In genomic region chr12:6167327-6168280, GRCh38 we compare ENCODE assay signal across 1 cellular context.
A peak's percentile ranks its signal among the peaks of the same experiment; 100 is the strongest.
TF ChIP-seq lines count a peak whose summit lies in the region.

No MANE protein-coding gene starts in this region.

TF ChIP-seq in K562, 482 proteins besides CTCF, POLR2A, EP300 and RAD21 (continued from another document and continues in another):
- TF ChIP-seq ARID4B (CRISPR knock-in tag; IDR thresholded peaks at IDR 0.05) (no peak), MEF2A (IDR thresholded peaks at IDR 0.05; ENCODE audit: control insufficient read depth, low read depth, low read length) (peak; percentile 99), HEY1 (CRISPR knock-in tag; IDR thresholded peaks at IDR 0.05; ENCODE audit: borderline replicate concordance) (no peak), ZNF668 (CRISPR knock-in tag; IDR thresholded peaks at IDR 0.05) (no peak), U2AF2 (optimal IDR thresholded peaks at IDR 0.05; ENCODE audit: low read depth, low read length) (no peak), POLR3G (IDR thresholded peaks at IDR 0.05; ENCODE audit: extremely low read depth, insufficient read length, insufficient replicate concordance) (no peak), CHD1 (IDR thresholded peaks at IDR 0.05; ENCODE audit: low read length) (no peak), NCOA4 (IDR thresholded peaks at IDR 0.05; ENCODE audit: partially characterized antibody) (no peak), ZNF584 (CRISPR knock-in tag; IDR thresholded peaks at IDR 0.05; ENCODE audit: low read depth) (peak; percentile 83; the same call in 1 of the 2 replicates), RCOR1 (IDR thresholded peaks at IDR 0.05; ENCODE audit: borderline replicate concordance in 1 of 2, low read depth in 2 of 2, low read length in 2 of 2) (peak in 1 of 2 experiments; percentile 43; a peak in 1 of 4 replicates), CHD2 (IDR thresholded peaks at IDR 0.05; ENCODE audit: low read depth, low read length) (no peak), CBX1 (IDR thresholded peaks at IDR 0.05; ENCODE audit: low read depth) (0 out of 2 replicates have a peak, but pooled peaks have one; percentile 43), GMEB1 (CRISPR knock-in tag; IDR thresholded peaks at IDR 0.05) (no peak), TAL1 (IDR thresholded peaks at IDR 0.05) (peak; percentile 36), SMAD4 (CRISPR knock-in tag; conservative IDR thresholded peaks at IDR 0.05) (peak; percentile 97), HNRNPH1 (optimal IDR thresholded peaks at IDR 0.05; ENCODE audit: low read depth, low read length) (no peak), HDAC1 (IDR thresholded peaks at IDR 0.05) (no peak; a peak in 1 of 4 replicates), MCM2 (IDR thresholded peaks at IDR 0.05; ENCODE audit: low read depth) (no peak), ZNF184 (CRISPR knock-in tag; IDR thresholded peaks at IDR 0.05) (no peak), CREB3L1 (IDR thresholded peaks at IDR 0.05; ENCODE audit: borderline replicate concordance, low read depth) (no peak), KLF1 (tag; IDR thresholded peaks at IDR 0.05) (no peak), SMARCA5 (IDR thresholded peaks at IDR 0.05) (no peak), MECOM (CRISPR knock-in tag; IDR thresholded peaks at IDR 0.05) (no peak), SREBF2 (CRISPR knock-in tag; IDR thresholded peaks at IDR 0.05) (no peak), BRD4 (IDR thresholded peaks at IDR 0.05) (no peak), FOXK1 (CRISPR knock-in tag; IDR thresholded peaks at IDR 0.05; ENCODE audit: borderline replicate concordance) (no peak), NONO (IDR thresholded peaks at IDR 0.05; ENCODE audit: low read depth in 2 of 2, low read length in 1 of 2) (no peak), TCFL5 (CRISPR knock-in tag; conservative IDR thresholded peaks at IDR 0.05) (no peak), MEIS2 (IDR thresholded peaks at IDR 0.05; ENCODE audit: partially characterized antibody) (peak; percentile 84), CBX8 (IDR thresholded peaks at IDR 0.05; ENCODE audit: borderline replicate concordance, extremely low read depth, low read depth, low read length, poor library complexity, severe bottlenecking) (no peak), RBM22 (IDR thresholded peaks at IDR 0.05; ENCODE audit: low read depth, low read length, poor library complexity, severe bottlenecking) (no peak), ATF7 (IDR thresholded peaks at IDR 0.05) (peak; percentile 96)
- TF ChIP-seq, protein P1, sequence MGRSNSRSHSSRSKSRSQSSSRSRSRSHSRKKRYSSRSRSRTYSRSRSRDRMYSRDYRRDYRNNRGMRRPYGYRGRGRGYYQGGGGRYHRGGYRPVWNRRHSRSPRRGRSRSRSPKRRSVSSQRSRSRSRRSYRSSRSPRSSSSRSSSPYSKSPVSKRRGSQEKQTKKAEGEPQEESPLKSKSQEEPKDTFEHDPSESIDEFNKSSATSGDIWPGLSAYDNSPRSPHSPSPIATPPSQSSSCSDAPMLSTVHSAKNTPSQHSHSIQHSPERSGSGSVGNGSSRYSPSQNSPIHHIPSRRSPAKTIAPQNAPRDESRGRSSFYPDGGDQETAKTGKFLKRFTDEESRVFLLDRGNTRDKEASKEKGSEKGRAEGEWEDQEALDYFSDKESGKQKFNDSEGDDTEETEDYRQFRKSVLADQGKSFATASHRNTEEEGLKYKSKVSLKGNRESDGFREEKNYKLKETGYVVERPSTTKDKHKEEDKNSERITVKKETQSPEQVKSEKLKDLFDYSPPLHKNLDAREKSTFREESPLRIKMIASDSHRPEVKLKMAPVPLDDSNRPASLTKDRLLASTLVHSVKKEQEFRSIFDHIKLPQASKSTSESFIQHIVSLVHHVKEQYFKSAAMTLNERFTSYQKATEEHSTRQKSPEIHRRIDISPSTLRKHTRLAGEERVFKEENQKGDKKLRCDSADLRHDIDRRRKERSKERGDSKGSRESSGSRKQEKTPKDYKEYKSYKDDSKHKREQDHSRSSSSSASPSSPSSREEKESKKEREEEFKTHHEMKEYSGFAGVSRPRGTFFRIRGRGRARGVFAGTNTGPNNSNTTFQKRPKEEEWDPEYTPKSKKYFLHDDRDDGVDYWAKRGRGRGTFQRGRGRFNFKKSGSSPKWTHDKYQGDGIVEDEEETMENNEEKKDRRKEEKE (IDR thresholded peaks at IDR 0.05; ENCODE audit: borderline replicate concordance in 1 of 2, control insufficient read depth in 1 of 2, low read depth in 2 of 2, low read length in 1 of 2) = no peak
- TF ChIP-seq, protein P2, sequence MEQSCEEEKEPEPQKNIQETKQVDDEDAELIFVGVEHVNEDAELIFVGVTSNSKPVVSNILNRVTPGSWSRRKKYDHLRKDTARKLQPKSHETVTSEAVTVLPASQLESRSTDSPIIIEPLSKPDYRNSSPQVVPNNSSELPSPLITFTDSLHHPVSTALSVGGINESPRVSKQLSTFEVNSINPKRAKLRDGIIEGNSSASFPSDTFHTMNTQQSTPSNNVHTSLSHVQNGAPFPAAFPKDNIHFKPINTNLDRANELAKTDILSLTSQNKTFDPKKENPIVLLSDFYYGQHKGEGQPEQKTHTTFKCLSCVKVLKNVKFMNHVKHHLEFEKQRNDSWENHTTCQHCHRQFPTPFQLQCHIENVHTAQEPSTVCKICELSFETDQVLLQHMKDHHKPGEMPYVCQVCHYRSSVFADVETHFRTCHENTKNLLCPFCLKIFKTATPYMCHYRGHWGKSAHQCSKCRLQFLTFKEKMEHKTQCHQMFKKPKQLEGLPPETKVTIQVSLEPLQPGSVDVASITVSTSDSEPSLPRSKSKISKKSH (CRISPR knock-in tag; IDR thresholded peaks at IDR 0.05) = no peak
- TF ChIP-seq, protein P3, sequence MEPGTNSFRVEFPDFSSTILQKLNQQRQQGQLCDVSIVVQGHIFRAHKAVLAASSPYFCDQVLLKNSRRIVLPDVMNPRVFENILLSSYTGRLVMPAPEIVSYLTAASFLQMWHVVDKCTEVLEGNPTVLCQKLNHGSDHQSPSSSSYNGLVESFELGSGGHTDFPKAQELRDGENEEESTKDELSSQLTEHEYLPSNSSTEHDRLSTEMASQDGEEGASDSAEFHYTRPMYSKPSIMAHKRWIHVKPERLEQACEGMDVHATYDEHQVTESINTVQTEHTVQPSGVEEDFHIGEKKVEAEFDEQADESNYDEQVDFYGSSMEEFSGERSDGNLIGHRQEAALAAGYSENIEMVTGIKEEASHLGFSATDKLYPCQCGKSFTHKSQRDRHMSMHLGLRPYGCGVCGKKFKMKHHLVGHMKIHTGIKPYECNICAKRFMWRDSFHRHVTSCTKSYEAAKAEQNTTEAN (CRISPR knock-in tag; IDR thresholded peaks at IDR 0.05) = no peak
- TF ChIP-seq, protein P4, sequence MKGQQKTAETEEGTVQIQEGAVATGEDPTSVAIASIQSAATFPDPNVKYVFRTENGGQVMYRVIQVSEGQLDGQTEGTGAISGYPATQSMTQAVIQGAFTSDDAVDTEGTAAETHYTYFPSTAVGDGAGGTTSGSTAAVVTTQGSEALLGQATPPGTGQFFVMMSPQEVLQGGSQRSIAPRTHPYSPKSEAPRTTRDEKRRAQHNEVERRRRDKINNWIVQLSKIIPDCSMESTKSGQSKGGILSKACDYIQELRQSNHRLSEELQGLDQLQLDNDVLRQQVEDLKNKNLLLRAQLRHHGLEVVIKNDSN (CRISPR knock-in tag; IDR thresholded peaks at IDR 0.05) = no peak
- TF ChIP-seq, protein P5, sequence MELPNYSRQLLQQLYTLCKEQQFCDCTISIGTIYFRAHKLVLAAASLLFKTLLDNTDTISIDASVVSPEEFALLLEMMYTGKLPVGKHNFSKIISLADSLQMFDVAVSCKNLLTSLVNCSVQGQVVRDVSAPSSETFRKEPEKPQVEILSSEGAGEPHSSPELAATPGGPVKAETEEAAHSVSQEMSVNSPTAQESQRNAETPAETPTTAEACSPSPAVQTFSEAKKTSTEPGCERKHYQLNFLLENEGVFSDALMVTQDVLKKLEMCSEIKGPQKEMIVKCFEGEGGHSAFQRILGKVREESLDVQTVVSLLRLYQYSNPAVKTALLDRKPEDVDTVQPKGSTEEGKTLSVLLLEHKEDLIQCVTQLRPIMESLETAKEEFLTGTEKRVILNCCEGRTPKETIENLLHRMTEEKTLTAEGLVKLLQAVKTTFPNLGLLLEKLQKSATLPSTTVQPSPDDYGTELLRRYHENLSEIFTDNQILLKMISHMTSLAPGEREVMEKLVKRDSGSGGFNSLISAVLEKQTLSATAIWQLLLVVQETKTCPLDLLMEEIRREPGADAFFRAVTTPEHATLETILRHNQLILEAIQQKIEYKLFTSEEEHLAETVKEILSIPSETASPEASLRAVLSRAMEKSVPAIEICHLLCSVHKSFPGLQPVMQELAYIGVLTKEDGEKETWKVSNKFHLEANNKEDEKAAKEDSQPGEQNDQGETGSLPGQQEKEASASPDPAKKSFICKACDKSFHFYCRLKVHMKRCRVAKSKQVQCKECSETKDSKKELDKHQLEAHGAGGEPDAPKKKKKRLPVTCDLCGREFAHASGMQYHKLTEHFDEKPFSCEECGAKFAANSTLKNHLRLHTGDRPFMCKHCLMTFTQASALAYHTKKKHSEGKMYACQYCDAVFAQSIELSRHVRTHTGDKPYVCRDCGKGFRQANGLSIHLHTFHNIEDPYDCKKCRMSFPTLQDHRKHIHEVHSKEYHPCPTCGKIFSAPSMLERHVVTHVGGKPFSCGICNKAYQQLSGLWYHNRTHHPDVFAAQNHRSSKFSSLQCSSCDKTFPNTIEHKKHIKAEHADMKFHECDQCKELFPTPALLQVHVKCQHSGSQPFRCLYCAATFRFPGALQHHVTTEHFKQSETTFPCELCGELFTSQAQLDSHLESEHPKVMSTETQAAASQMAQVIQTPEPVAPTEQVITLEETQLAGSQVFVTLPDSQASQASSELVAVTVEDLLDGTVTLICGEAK (IDR thresholded peaks at IDR 0.05) = no peak
- TF ChIP-seq, protein P5 (CRISPR knock-in tag; IDR thresholded peaks at IDR 0.05) = no peak
